Comparison of ENCODE assay signal across 8 cellular contexts in the genomic region with DNA sequence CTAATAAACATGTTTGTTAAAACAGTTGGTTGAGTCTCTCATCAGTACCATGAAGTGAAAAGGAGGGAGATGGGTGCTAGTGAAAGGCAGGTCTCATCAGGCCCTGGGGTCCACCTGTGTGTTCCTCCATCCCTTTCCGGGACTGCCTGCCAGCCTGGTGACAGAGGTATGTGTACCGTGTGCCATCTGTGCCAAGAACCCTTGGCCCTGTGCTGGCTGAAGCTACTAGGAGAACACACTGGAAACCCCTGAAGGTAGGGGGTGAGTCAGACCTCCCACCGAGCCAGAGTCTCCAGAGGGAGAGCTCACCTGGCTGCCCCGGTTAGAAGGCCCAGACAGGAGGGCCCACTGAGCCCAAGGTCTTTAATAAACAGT. TPM values are rescaled to one million over a fixed set of nuclear protein-coding genes. Genes with fewer than 3 reads are reported as not detected.
DNase-seq lines count a peak whose midpoint lies in the region; ATAC-seq and TF ChIP-seq lines count a peak whose summit lies in the region.

No MANE protein-coding gene starts in this region.

- CTCF ChIA-PET in CD8-positive, alpha-beta T cell (lab: Charles Lee) = interaction anchor here (0.9 to 5.2 kb wide), 10 partner anchors 9 to 150 kb away, joined by 3 to 106 read pairs (median 22); partner anchors contain the start of genes ANAPC16 and ASCC1

- no peak overlapping the region for H2AFZ ChIP-seq in Karpas-422 (ENCODE audit: low read length)

- peaks cover 16% of the 10 kb centered on the region for H3K36me3 ChIP-seq in CD8-positive, alpha-beta T cell (ENCODE audit: insufficient read depth, low read length)
- H3K36me3 ChIP-seq in Karpas-422 (ENCODE audit: insufficient read depth, low read length) = peaks cover 18% of the 10 kb centered on the region
- peaks cover 0 to 20% (median 19%) of the 10 kb centered on the region in 5 donors for H3K36me3 ChIP-seq in subcutaneous abdominal adipose tissue (ENCODE audit: control insufficient read depth in 5 of 5, insufficient read depth in 5 of 5, low read length in 5 of 5)

- intact Hi-C loops in CD8-positive, alpha-beta T cell (cut with DNase I, micrococcal nuclease) = no loop called here

- peak in 2 of 7 experiments; percentile 41 to 49 for DNase-seq in CD8-positive, alpha-beta T cell
- DNase-seq in Karpas-422 (peak; percentile 63), kidney tubule cell (ENCODE audit: low spot score) (peak; percentile 81), activated gamma-delta T cell treated with Interleukin-2 at 50 U/mL for 16 hours (no peak), cortex of kidney (lab: John Stamatoyannopoulos, UW) (no peak)
- peak; percentile 59 for DNase-seq in activated naive CD8-positive, alpha-beta T cell treated with anti-CD3 and anti-CD28 coated beads, Interleukin-2, amount 50 U/mL, for 24 hours

- H3K4me1 ChIP-seq in CD8-positive, alpha-beta T cell (ENCODE audit: insufficient read depth, low read length) = peaks cover 30% of the 10 kb centered on the region
- H3K4me1 ChIP-seq in Karpas-422 (ENCODE audit: low read length) (peaks cover 36% of the 10 kb centered on the region), subcutaneous abdominal adipose tissue (ENCODE audit: control insufficient read depth in 5 of 5, insufficient read depth in 5 of 5, low read length in 5 of 5) (peaks cover 8 to 56% (median 50%) of the 10 kb centered on the region in 5 donors)

- peak overlapping the region; percentile 98 for H3K4me3 Mint-ChIP-seq in CD8-positive, alpha-beta T cell
- peak overlapping the region; percentile 98 for H3K4me3 Mint-ChIP-seq in activated naive CD8-positive, alpha-beta T cell treated with anti-CD3 and anti-CD28 coated beads, Interleukin-2, amount 50 U/mL, for 24 hours

- H3K27me3 ChIP-seq in CD8-positive, alpha-beta T cell (ENCODE audit: insufficient read depth, low read length) = no peaks in the 10 kb centered on the region
- H3K27me3 ChIP-seq in Karpas-422 (ENCODE audit: low read length) (no peaks in the 10 kb centered on the region), subcutaneous abdominal adipose tissue (ENCODE audit: control insufficient read depth in 5 of 5, insufficient read depth in 4 of 5, low read length in 5 of 5) (no peaks in the 10 kb centered on the region)

- peaks cover 18% of the 10 kb centered on the region for H4K20me1 ChIP-seq in Karpas-422 (ENCODE audit: insufficient read depth, low read depth, low read length)

- H3K79me2 ChIP-seq in Karpas-422 (ENCODE audit: low read length) = peaks cover 12% of the 10 kb centered on the region

- H3K27ac Mint-ChIP-seq in CD8-positive, alpha-beta T cell = peak overlapping the region; percentile 93
- peak overlapping the region; percentile 96 for H3K27ac Mint-ChIP-seq in activated naive CD8-positive, alpha-beta T cell treated with anti-CD3 and anti-CD28 coated beads, Interleukin-2, amount 50 U/mL, for 24 hours

- no peaks in the 10 kb centered on the region for H3K27me3 Mint-ChIP-seq in CD8-positive, alpha-beta T cell (ENCODE audit: low read depth)
- H3K27me3 Mint-ChIP-seq in activated naive CD8-positive, alpha-beta T cell treated with anti-CD3 and anti-CD28 coated beads, Interleukin-2, amount 50 U/mL, for 24 hours = no peaks in the 10 kb centered on the region

- H3K36me3 Mint-ChIP-seq in CD8-positive, alpha-beta T cell = peaks cover 30% of the 10 kb centered on the region
- peaks cover 31% of the 10 kb centered on the region for H3K36me3 Mint-ChIP-seq in activated naive CD8-positive, alpha-beta T cell treated with anti-CD3 and anti-CD28 coated beads, Interleukin-2, amount 50 U/mL, for 24 hours (ENCODE audit: low read depth)

- H3K9ac ChIP-seq in Karpas-422 (ENCODE audit: low read length) (peak overlapping the region; percentile 88), subcutaneous abdominal adipose tissue (ENCODE audit: low read length in 5 of 5) (peak overlapping the region; percentile 34 to 96 (median 92))

- no peak for TF ChIP-seq CTCF in CD8-positive, alpha-beta T cell (IDR thresholded peaks at IDR 0.05)

- POLR2A ChIA-PET in CD8-positive, alpha-beta T cell (lab: Charles Lee) = interaction anchor here (0.6 to 3.5 kb wide), 8 partner anchors 21 to 60 kb away, joined by 3 to 39 read pairs (median 14); partner anchors contain the start of genes ANAPC16 and ASCC1

- no peaks in the 10 kb centered on the region for H3K9me3 Mint-ChIP-seq in CD8-positive, alpha-beta T cell
- no peaks in the 10 kb centered on the region for H3K9me3 Mint-ChIP-seq in activated naive CD8-positive, alpha-beta T cell treated with anti-CD3 and anti-CD28 coated beads, Interleukin-2, amount 50 U/mL, for 24 hours

- no peak for ATAC-seq in CD8-positive, alpha-beta T cell
- peak; percentile 6 for ATAC-seq in activated naive CD8-positive, alpha-beta T cell treated with anti-CD3 and anti-CD28 coated beads, Interleukin-2, amount 50 U/mL, for 24 hours
- no peak for ATAC-seq in GM19395 (IDR thresholded peaks at IDR 0.05; ENCODE audit: unreplicated experiment)

- H3K4me1 Mint-ChIP-seq in CD8-positive, alpha-beta T cell (ENCODE audit: low read depth) = peaks cover 53% of the 10 kb centered on the region
- H3K4me1 Mint-ChIP-seq in activated naive CD8-positive, alpha-beta T cell treated with anti-CD3 and anti-CD28 coated beads, Interleukin-2, amount 50 U/mL, for 24 hours = peaks cover 51% of the 10 kb centered on the region

- peak overlapping the region; percentile 69 for H3K4me3 ChIP-seq in CD8-positive, alpha-beta T cell (ENCODE audit: low read depth, low read length)
- peak overlapping the region; percentile 76; the same call in 1 of the 2 replicates for H3K4me3 ChIP-seq in Karpas-422 (ENCODE audit: low read length)
- H3K4me3 ChIP-seq in subcutaneous abdominal adipose tissue (ENCODE audit: low read depth in 1 of 5, low read length in 5 of 5) = peak overlapping the region; percentile 90 to 100 (median 95)

- H3K4me2 ChIP-seq in Karpas-422 (ENCODE audit: low read depth, low read length, poor library complexity, severe bottlenecking) = peak overlapping the region; percentile 96

- H3K27ac ChIP-seq in CD8-positive, alpha-beta T cell (ENCODE audit: low read depth, low read length) = peak overlapping the region; percentile 82
- peak overlapping the region; percentile 93 for H3K27ac ChIP-seq in Karpas-422 (ENCODE audit: low read length)
- peak overlapping the region; percentile 98 for H3K27ac ChIP-seq in subcutaneous abdominal adipose tissue (ENCODE audit: low read depth, low read length)

- no peaks in the 10 kb centered on the region for H3K9me2 ChIP-seq in Karpas-422 (replicated peaks; ENCODE audit: insufficient read depth, low read length)

- H3K9me3 ChIP-seq in CD8-positive, alpha-beta T cell (ENCODE audit: low read length) = no peaks in the 10 kb centered on the region
- H3K9me3 ChIP-seq in Karpas-422 (ENCODE audit: low read length) = no peaks in the 10 kb centered on the region
- H3K9me3 ChIP-seq in subcutaneous abdominal adipose tissue (ENCODE audit: control insufficient read depth in 5 of 5, low read length in 5 of 5) = no peaks in the 10 kb centered on the region

RNA-seq across cellular contexts. Expression of gene DDIT4, which starts 2.3 kb away (rescaled TPM):
- 100 to 1,000 TPM; 351 to 360 TPM for total RNA-seq in CD8-positive, alpha-beta T cell
- 331 and 583 TPM in 2 replicates for total RNA-seq in Karpas-422 (2014; rRNA removed; shearing (Covaris generic); ENCODE audit: low replicate concordance)

RNA-seq across cellular contexts. Expression of gene ASCC1, which starts 59.9 kb away (rescaled TPM):
- total RNA-seq in CD8-positive, alpha-beta T cell = 10 to 100 TPM; 16.5 to 19.1 TPM
- total RNA-seq in Karpas-422 (2014; rRNA removed; shearing (Covaris generic); ENCODE audit: low replicate concordance) = 26.0 and 27.8 TPM in 2 replicates

Comparison
In these comparisons a context has a peak if more than half of its experiments do, and no peak if none do; other contexts are left out.
1. DNase-seq: peak in Karpas-422 (single experiment), activated naive CD8-positive, alpha-beta T cell treated with anti-CD3 and anti-CD28 coated beads, Interleukin-2, amount 50 U/mL, for 24 hours (single experiment) and kidney tubule cell (single experiment); none in activated gamma-delta T cell treated with Interleukin-2 at 50 U/mL for 16 hours (single experiment) and cortex of kidney (single experiment).
2. Peak in every context shown above with its lines, with median percentiles within 50 percentile points of each other: H3K27ac ChIP-seq and H3K4me3 ChIP-seq.